In the genomic region with DNA sequence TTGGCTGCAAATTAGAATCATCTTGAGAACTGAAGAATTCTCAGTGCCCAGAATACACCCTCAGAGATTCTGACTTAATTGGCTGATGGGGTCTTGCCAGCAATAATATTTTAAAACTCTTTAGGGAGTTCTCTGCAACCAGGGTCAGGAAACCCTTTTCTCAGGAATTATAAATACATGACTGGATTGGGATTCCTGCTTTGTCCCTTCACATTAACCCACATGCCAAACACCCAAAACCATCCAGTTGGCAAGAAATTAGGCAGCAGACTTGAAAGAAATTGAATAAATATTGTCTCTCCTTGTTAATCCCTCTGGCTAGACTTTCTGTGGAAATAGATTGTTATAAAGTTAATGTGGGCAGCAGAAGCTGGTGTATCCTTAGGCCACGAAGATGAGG, we compare ENCODE assay signal across 21 cellular contexts.
"Had no signal": no experiment of that assay in that cellular context is flagged by ENCODE, and none has a peak within 500 bp of the region (broad histone marks: within the 10 kb centered on the region; RNA-seq: fewer than 3 reads in every experiment).

No MANE protein-coding gene starts in this region.

- ATAC-seq: gastrocnemius medialis; heart right ventricle; left lobe of liver; mucosa of descending colon; natural killer cell; pancreas; sciatic nerve; stimulated activated naive B cell treated with anti-CD40 and anti-IgM and Interleukin-4, amounts not matched to agents 10 μg/mL and 1 μg/mL and 100 μg/mL, for 72 hours; stimulated activated naive CD8-positive, alpha-beta T cell treated with anti-CD3 and anti-CD28 coated beads, Interleukin-15, amount 100 ng/mL, for 72 hours; upper lobe of right lung had no signal

- H3K4me3 Mint-ChIP-seq: dendritic cell treated with granulocyte-macrophage colony-stimulating factor and Interleukin-4, amounts not matched to agents 40 ng/mL and 50 ng/mL, for 4 days; natural killer cell; neural crest cell; stimulated activated naive B cell treated with anti-CD40 and anti-IgM and Interleukin-4, amounts not matched to agents 10 μg/mL and 1 μg/mL and 100 μg/mL, for 72 hours; stimulated activated naive CD8-positive, alpha-beta T cell treated with anti-CD3 and anti-CD28 coated beads, Interleukin-15, amount 100 ng/mL, for 72 hours had no signal

- DNase-seq: erythroblast; gastrocnemius medialis; heart right ventricle; hypothalamus; islet precursor cell; mammary epithelial cell; mucosa of descending colon; natural killer cell; pancreas; stimulated activated CD4-positive, alpha-beta T cell treated with anti-CD3 and anti-CD28 coated beads, Interleukin-2, amount 100 ng/mL, for 24 hours; stimulated activated CD4-positive, alpha-beta T cell treated with anti-CD3 and anti-CD28 coated beads, Interleukin-4, amount 100 ng/mL, for 4 hours; stimulated activated naive B cell treated with anti-CD40 and anti-IgM and Interleukin-4, amounts not matched to agents 10 μg/mL and 1 μg/mL and 100 μg/mL, for 72 hours; stimulated activated naive CD8-positive, alpha-beta T cell treated with anti-CD3 and anti-CD28 coated beads, Interleukin-15, amount 100 ng/mL, for 72 hours; testis; upper lobe of right lung had no signal

- H3K36me3 Mint-ChIP-seq: natural killer cell; stimulated activated naive B cell treated with anti-CD40 and anti-IgM and Interleukin-4, amounts not matched to agents 10 μg/mL and 1 μg/mL and 100 μg/mL, for 72 hours had no signal

- FAIRE-seq: colon, endothelial cell of umbilical vein, pancreas had no signal

- H3K27me3 Mint-ChIP-seq: dendritic cell treated with granulocyte-macrophage colony-stimulating factor and Interleukin-4, amounts not matched to agents 40 ng/mL and 50 ng/mL, for 4 days; stimulated activated naive B cell treated with anti-CD40 and anti-IgM and Interleukin-4, amounts not matched to agents 10 μg/mL and 1 μg/mL and 100 μg/mL, for 72 hours had no signal

- H3K27ac Mint-ChIP-seq: dendritic cell treated with granulocyte-macrophage colony-stimulating factor and Interleukin-4, amounts not matched to agents 40 ng/mL and 50 ng/mL, for 4 days; natural killer cell; stimulated activated naive B cell treated with anti-CD40 and anti-IgM and Interleukin-4, amounts not matched to agents 10 μg/mL and 1 μg/mL and 100 μg/mL, for 72 hours; stimulated activated naive CD8-positive, alpha-beta T cell treated with anti-CD3 and anti-CD28 coated beads, Interleukin-15, amount 100 ng/mL, for 72 hours had no signal

- H3K4me1 Mint-ChIP-seq: natural killer cell; neural crest cell; stimulated activated naive B cell treated with anti-CD40 and anti-IgM and Interleukin-4, amounts not matched to agents 10 μg/mL and 1 μg/mL and 100 μg/mL, for 72 hours; stimulated activated naive CD8-positive, alpha-beta T cell treated with anti-CD3 and anti-CD28 coated beads, Interleukin-15, amount 100 ng/mL, for 72 hours had no signal
